Comparison of ENCODE assay signal across 12 cellular contexts in the genomic region with DNA sequence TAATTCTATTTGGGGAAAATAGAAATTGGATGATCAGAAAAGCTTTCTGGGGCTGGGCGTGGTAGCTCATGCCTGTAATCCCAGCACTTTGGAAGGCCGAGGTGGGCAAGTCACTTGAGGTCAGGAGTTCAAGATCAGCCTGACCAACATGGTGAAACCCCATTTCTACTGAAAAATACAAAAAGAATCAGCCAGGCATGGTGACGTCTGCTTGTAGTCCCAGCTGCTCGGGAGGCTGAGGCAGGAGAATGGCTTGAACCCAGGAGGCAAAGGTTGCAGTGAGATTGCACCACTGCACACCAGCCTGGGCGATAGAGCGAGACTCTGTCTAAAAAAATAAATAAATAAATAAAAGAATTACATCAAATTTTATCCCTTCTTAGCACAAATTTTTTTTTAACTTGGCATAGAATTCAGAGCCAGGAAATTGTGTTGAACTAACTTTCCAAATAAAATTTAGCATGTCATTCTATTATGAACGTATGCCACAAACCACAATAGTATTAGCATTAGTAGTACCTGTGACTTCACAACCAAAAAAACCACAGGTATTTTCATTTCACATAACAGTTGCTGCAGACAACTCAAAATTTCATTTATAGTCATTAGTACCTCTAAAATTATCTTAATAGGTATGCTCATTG. TPM values are rescaled to one million over a fixed set of nuclear protein-coding genes. Genes with fewer than 3 reads are reported as not detected.
DNase-seq lines count a peak whose midpoint lies in the region; ATAC-seq lines count a peak whose summit lies in the region.
"Had no signal": no experiment of that assay in that cellular context is flagged by ENCODE, and none has a peak within 500 bp of the region (broad histone marks: within the 10 kb centered on the region; RNA-seq: fewer than 3 reads in every experiment).

No MANE protein-coding gene starts in this region.

- no peak overlapping the region for H3K27ac Mint-ChIP-seq in activated T-cell treated with anti-CD3 and anti-CD28 coated beads, Interleukin-2, amount 50 U/mL, for 72 hours
- H3K27ac Mint-ChIP-seq: memory B cell had no signal

- H3K4me3 Mint-ChIP-seq in activated T-cell treated with anti-CD3 and anti-CD28 coated beads, Interleukin-2, amount 50 U/mL, for 72 hours, result no peak overlapping the region
- H3K4me3 Mint-ChIP-seq: memory B cell had no signal

- peaks cover 18% of the 10 kb centered on the region for H3K4me1 Mint-ChIP-seq in activated T-cell treated with anti-CD3 and anti-CD28 coated beads, Interleukin-2, amount 50 U/mL, for 72 hours (ENCODE audit: low read depth)

- ATAC-seq in GM18868 (IDR thresholded peaks at IDR 0.05; ENCODE audit: unreplicated experiment) (peak; percentile 47), HG03469 (IDR thresholded peaks at IDR 0.05; ENCODE audit: unreplicated experiment) (peak; percentile 60)
- ATAC-seq in activated T-cell treated with anti-CD3 and anti-CD28 coated beads, Interleukin-2, amount 50 U/mL, for 72 hours (replicated peaks in 1 of 2), result no peak
- ATAC-seq: right lobe of liver had no signal

- peaks cover 7 to 11% of the 10 kb centered on the region in 2 donors for H3K36me3 Mint-ChIP-seq in activated T-cell treated with anti-CD3 and anti-CD28 coated beads, Interleukin-2, amount 50 U/mL, for 72 hours (ENCODE audit: insufficient read depth in 2 of 2)

- DNase-seq in HCEC 1CT (peak; percentile 21), iris pigment epithelial cell (ENCODE audit: low read depth) (peak; percentile 45), occipital lobe (lab: John Stamatoyannopoulos, UW) (no peak), GF-D8 (lab: John Stamatoyannopoulos, UW) (no peak), NCI-H1105 treated with DMSO at 0.1 percent for 48 hours (lab: John Stamatoyannopoulos, UW) (no peak)
- no peak for DNase-seq in activated T-cell treated with anti-CD3 and anti-CD28 coated beads, Interleukin-2, amount 50 U/mL, for 72 hours
- DNase-seq: activated CD8-positive, alpha-beta memory T cell treated with anti-CD3 and anti-CD28 coated beads, Interleukin-2, amount 50 U/mL, for 48 hours; NCI-H526 treated with DMSO at 0.1 percent for 48 hours had no signal

- H3K27me3 Mint-ChIP-seq in activated T-cell treated with anti-CD3 and anti-CD28 coated beads, Interleukin-2, amount 50 U/mL, for 72 hours (ENCODE audit: low read depth), result no peaks in the 10 kb centered on the region
- H3K27me3 Mint-ChIP-seq: memory B cell had no signal

- peaks cover 0 to 1% of the 10 kb centered on the region in 2 donors for H3K9me3 Mint-ChIP-seq in activated T-cell treated with anti-CD3 and anti-CD28 coated beads, Interleukin-2, amount 50 U/mL, for 72 hours
- H3K9me3 Mint-ChIP-seq: memory B cell had no signal

RNA-seq across cellular contexts. Expression of gene ANKRD13C, which starts 4.5 kb away (rescaled TPM):
- 108 TPM for total RNA-seq in occipital lobe
- total RNA-seq in activated T-cell treated with anti-CD3 and anti-CD28 coated beads, Interleukin-2, amount 50 U/mL, for 72 hours, result 10 to 100 TPM; 25.1 to 25.6 TPM

RNA-seq across cellular contexts. Expression of gene CTH, which starts 52.0 kb away (rescaled TPM):
- 5.1 TPM for total RNA-seq in occipital lobe
- 10 to 100 TPM; 39.4 to 50.4 TPM for total RNA-seq in activated T-cell treated with anti-CD3 and anti-CD28 coated beads, Interleukin-2, amount 50 U/mL, for 72 hours

Comparison
In these comparisons a context has a peak if more than half of its experiments do, and no peak if none do; other contexts are left out.
1. ATAC-seq: peak in GM18868 (single experiment) and HG03469 (single experiment); none in activated T-cell treated with anti-CD3 and anti-CD28 coated beads, Interleukin-2, amount 50 U/mL, for 72 hours (0 of 2).
2. DNase-seq: peak in HCEC 1CT (single experiment) and iris pigment epithelial cell (single experiment); none in occipital lobe (single experiment), GF-D8 (single experiment), activated T-cell treated with anti-CD3 and anti-CD28 coated beads, Interleukin-2, amount 50 U/mL, for 72 hours (0 of 2) and NCI-H1105 treated with DMSO at 0.1 percent for 48 hours (single experiment).